Comparison of ENCODE assay signal across 25 cellular contexts in the genomic region with DNA sequence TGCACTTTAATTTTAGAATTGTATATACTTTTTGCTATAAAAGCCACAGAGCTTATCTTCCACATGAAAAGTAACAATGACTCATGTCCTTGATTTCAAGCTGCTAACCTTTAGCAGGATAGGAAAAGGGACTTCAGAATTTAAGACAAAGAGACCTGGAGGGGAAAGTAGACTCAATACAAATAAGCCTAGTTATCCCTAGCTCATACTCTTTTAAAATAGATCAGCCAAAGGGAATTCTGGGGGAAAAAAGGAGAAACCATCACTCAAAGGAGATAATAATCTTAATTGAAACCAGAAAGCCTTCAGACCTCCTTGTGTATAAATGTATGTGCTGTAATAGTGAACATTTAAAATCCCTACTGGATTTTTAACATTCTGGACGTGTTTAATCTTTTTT.
"Had no signal": no experiment of that assay in that cellular context is flagged by ENCODE, and none has a peak within 500 bp of the region (broad histone marks: within the 10 kb centered on the region; RNA-seq: fewer than 3 reads in every experiment).

No MANE protein-coding gene starts in this region.

- H3K36me3 ChIP-seq: ascending aorta, esophagus squamous epithelium, tibial nerve had no signal

- H3K27me3 Mint-ChIP-seq: activated B cell treated with CpG ODN at 0.5 μM for 24 hours; activated CD4-positive, alpha-beta T cell treated with anti-CD3 and anti-CD28 coated beads, Interleukin-2, amount 10 ng/mL, durations not matched to agents 24 days and 14 days; activated CD8-positive, alpha-beta T cell treated with anti-CD3 and anti-CD28 coated beads for 36 hours; activated naive CD8-positive, alpha-beta T cell treated with anti-CD3 and anti-CD28 coated beads, Interleukin-2, amount 10 ng/mL, durations not matched to agents 7 days and 5 days; dendritic cell treated with granulocyte-macrophage colony-stimulating factor and Interleukin-4, amounts not matched to agents 40 ng/mL and 50 ng/mL, for 4 days; stimulated activated naive CD8-positive, alpha-beta T cell treated with anti-CD3 and anti-CD28 coated beads, Interleukin-15, Interleukin-2, amounts not matched to agents 100 ng/mL and 50 ng/mL, for 24 hours had no signal

- DNase-seq: activated B cell treated with CpG ODN at 0.5 μM for 24 hours; activated CD4-positive, alpha-beta T cell treated with anti-CD3 and anti-CD28 coated beads, Interleukin-2, amount 10 ng/mL, durations not matched to agents 24 days and 14 days; activated CD8-positive, alpha-beta T cell treated with anti-CD3 and anti-CD28 coated beads for 36 hours; activated naive CD4-positive, alpha-beta T cell treated with Interleukin-2 at 50 U/mL for 16 hours; activated naive CD8-positive, alpha-beta T cell treated with anti-CD3 and anti-CD28 coated beads, Interleukin-2, amount 10 ng/mL, durations not matched to agents 7 days and 5 days; activated T-cell treated with anti-CD3 and anti-CD28 coated beads, Interleukin-2, amount 50 U/mL, for 1 hour; effector CD8-positive, alpha-beta T cell; esophagus squamous epithelium; foreskin melanocyte; glutamatergic neuron; hippocampal formation; left cardiac atrium; mesendoderm; naive thymus-derived CD8-positive, alpha-beta T cell; psoas muscle; right cardiac atrium; stimulated activated CD4-positive, alpha-beta T cell treated with anti-CD3 and anti-CD28 coated beads, Interleukin-15, amount 100 ng/mL, for 24 hours; stimulated activated CD4-positive, alpha-beta T cell treated with anti-CD3 and anti-CD28 coated beads, Interleukin-2, amount 100 ng/mL, for 48 hours; T-cell had no signal

- H3K9me3 ChIP-seq: ascending aorta, esophagus squamous epithelium, psoas muscle had no signal

- H3K9me3 Mint-ChIP-seq: activated B cell treated with CpG ODN at 0.5 μM for 24 hours; activated CD4-positive, alpha-beta T cell treated with anti-CD3 and anti-CD28 coated beads, Interleukin-2, amount 10 ng/mL, durations not matched to agents 24 days and 14 days; activated naive CD8-positive, alpha-beta T cell treated with anti-CD3 and anti-CD28 coated beads, Interleukin-2, amount 10 ng/mL, durations not matched to agents 7 days and 5 days; activated T-helper 17 cell treated with anti-CD3 and anti-CD28 coated beads, Interleukin-2, amount 50 U/mL, for 72 hours; dendritic cell treated with granulocyte-macrophage colony-stimulating factor and Interleukin-4, amounts not matched to agents 40 ng/mL and 50 ng/mL, for 4 days; stimulated activated naive CD8-positive, alpha-beta T cell treated with anti-CD3 and anti-CD28 coated beads, Interleukin-15, Interleukin-2, amounts not matched to agents 100 ng/mL and 50 ng/mL, for 24 hours had no signal

- ATAC-seq: activated CD8-positive, alpha-beta T cell treated with anti-CD3 and anti-CD28 coated beads for 36 hours; activated T-helper 17 cell treated with anti-CD3 and anti-CD28 coated beads, Interleukin-2, amount 50 U/mL, for 72 hours; left cardiac atrium; naive thymus-derived CD8-positive, alpha-beta T cell; psoas muscle; right cardiac atrium; T-cell had no signal

- H3K4me3 Mint-ChIP-seq: activated B cell treated with CpG ODN at 0.5 μM for 24 hours; activated CD4-positive, alpha-beta T cell treated with anti-CD3 and anti-CD28 coated beads, Interleukin-2, amount 10 ng/mL, durations not matched to agents 24 days and 14 days; activated CD8-positive, alpha-beta T cell treated with anti-CD3 and anti-CD28 coated beads for 36 hours; activated naive CD8-positive, alpha-beta T cell treated with anti-CD3 and anti-CD28 coated beads, Interleukin-2, amount 10 ng/mL, durations not matched to agents 7 days and 5 days; activated T-helper 17 cell treated with anti-CD3 and anti-CD28 coated beads, Interleukin-2, amount 50 U/mL, for 72 hours; dendritic cell treated with granulocyte-macrophage colony-stimulating factor and Interleukin-4, amounts not matched to agents 40 ng/mL and 50 ng/mL, for 4 days; naive thymus-derived CD8-positive, alpha-beta T cell; stimulated activated naive CD8-positive, alpha-beta T cell treated with anti-CD3 and anti-CD28 coated beads, Interleukin-15, Interleukin-2, amounts not matched to agents 100 ng/mL and 50 ng/mL, for 24 hours; T-cell had no signal

- H3K27ac ChIP-seq: ascending aorta, esophagus squamous epithelium, psoas muscle, skin epidermis, tibial nerve had no signal

- H3K4me3 ChIP-seq: ascending aorta, esophagus squamous epithelium, psoas muscle, skin epidermis, tibial nerve had no signal

- H3K27ac Mint-ChIP-seq: activated B cell treated with CpG ODN at 0.5 μM for 24 hours; activated CD4-positive, alpha-beta T cell treated with anti-CD3 and anti-CD28 coated beads, Interleukin-2, amount 10 ng/mL, durations not matched to agents 24 days and 14 days; activated CD8-positive, alpha-beta T cell treated with anti-CD3 and anti-CD28 coated beads for 36 hours; activated naive CD8-positive, alpha-beta T cell treated with anti-CD3 and anti-CD28 coated beads, Interleukin-2, amount 10 ng/mL, durations not matched to agents 7 days and 5 days; activated T-helper 17 cell treated with anti-CD3 and anti-CD28 coated beads, Interleukin-2, amount 50 U/mL, for 72 hours; dendritic cell treated with granulocyte-macrophage colony-stimulating factor and Interleukin-4, amounts not matched to agents 40 ng/mL and 50 ng/mL, for 4 days; naive thymus-derived CD8-positive, alpha-beta T cell; stimulated activated naive CD8-positive, alpha-beta T cell treated with anti-CD3 and anti-CD28 coated beads, Interleukin-15, Interleukin-2, amounts not matched to agents 100 ng/mL and 50 ng/mL, for 24 hours; T-cell had no signal

- H3K36me3 Mint-ChIP-seq: activated naive CD8-positive, alpha-beta T cell treated with anti-CD3 and anti-CD28 coated beads, Interleukin-2, amount 10 ng/mL, durations not matched to agents 7 days and 5 days; naive thymus-derived CD8-positive, alpha-beta T cell; T-cell had no signal

- H3K4me1 Mint-ChIP-seq: activated B cell treated with CpG ODN at 0.5 μM for 24 hours; activated CD4-positive, alpha-beta T cell treated with anti-CD3 and anti-CD28 coated beads, Interleukin-2, amount 10 ng/mL, durations not matched to agents 24 days and 14 days; activated naive CD8-positive, alpha-beta T cell treated with anti-CD3 and anti-CD28 coated beads, Interleukin-2, amount 10 ng/mL, durations not matched to agents 7 days and 5 days; activated T-helper 17 cell treated with anti-CD3 and anti-CD28 coated beads, Interleukin-2, amount 50 U/mL, for 72 hours; naive thymus-derived CD8-positive, alpha-beta T cell; T-cell had no signal

- H3K27me3 ChIP-seq: ascending aorta, esophagus squamous epithelium, tibial nerve had no signal

- H3K4me1 ChIP-seq: ascending aorta, esophagus squamous epithelium, psoas muscle, tibial nerve had no signal
